In the genomic region with DNA sequence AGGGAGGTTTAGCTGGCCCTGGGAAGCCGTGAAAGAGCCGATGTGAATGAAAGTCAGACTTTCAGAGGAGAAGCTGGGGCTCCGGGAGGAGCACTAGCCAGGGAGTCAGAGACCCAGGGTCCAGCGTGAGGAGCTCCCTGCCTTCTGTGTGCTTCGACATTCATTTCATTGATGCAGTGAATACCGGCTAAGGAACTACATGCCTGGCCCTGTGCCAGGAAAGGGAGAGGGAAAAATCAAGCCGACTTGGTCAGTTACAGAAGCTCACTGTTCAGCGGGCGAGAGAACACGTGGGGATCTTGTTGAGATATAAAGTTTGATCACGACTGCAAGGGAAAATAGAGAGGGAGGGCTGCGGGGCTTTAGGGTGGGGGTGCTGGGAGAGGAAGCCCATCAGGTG, we compare ENCODE assay signal across 10 cellular contexts.
DNase-seq lines count a peak whose midpoint lies in the region; ATAC-seq lines count a peak whose summit lies in the region.
"Had no signal": no experiment of that assay in that cellular context is flagged by ENCODE, and none has a peak within 500 bp of the region (broad histone marks: within the 10 kb centered on the region; RNA-seq: fewer than 3 reads in every experiment).

No MANE protein-coding gene starts in this region.

- H3K4me1 Mint-ChIP-seq in activated naive CD8-positive, alpha-beta T cell (ENCODE audit: low read depth) = peaks cover 75% of the 10 kb centered on the region

- H3K36me3 Mint-ChIP-seq in activated naive CD8-positive, alpha-beta T cell = no peaks in the 10 kb centered on the region

- DNase-seq in DMS 273 (lab: John Stamatoyannopoulos, UW; ENCODE audit: unreplicated experiment) (peak; percentile 34), DMS 273 treated with DMSO at 0.1 percent for 48 hours (lab: John Stamatoyannopoulos, UW) (no peak), COR-L47 (lab: John Stamatoyannopoulos, UW) (peak; percentile 12), iris pigment epithelial cell (ENCODE audit: low read depth) (peak; percentile 28), 8988T (no peak), NCI-H524 (lab: John Stamatoyannopoulos, UW) (no peak)
- DNase-seq: NCI-H446 treated with DMSO at 0.1 percent for 48 hours, SHP77 treated with DMSO at 0.1 percent for 48 hours had no signal

- no peak overlapping the region for H3K4me3 Mint-ChIP-seq in activated naive CD8-positive, alpha-beta T cell

- H3K27me3 Mint-ChIP-seq in activated naive CD8-positive, alpha-beta T cell = no peaks in the 10 kb centered on the region

- no peaks in the 10 kb centered on the region for H3K9me3 Mint-ChIP-seq in activated naive CD8-positive, alpha-beta T cell (ENCODE audit: low read depth)

- peak overlapping the region; percentile 79 for H3K27ac Mint-ChIP-seq in activated naive CD8-positive, alpha-beta T cell

- ATAC-seq in HG03378 (IDR thresholded peaks at IDR 0.05; ENCODE audit: unreplicated experiment) = no peak

Comparison
In these comparisons a context has a peak if more than half of its experiments do, and no peak if none do; other contexts are left out.
1. DNase-seq: peak in DMS 273 (single experiment), COR-L47 (single experiment) and iris pigment epithelial cell (single experiment); none in DMS 273 treated with DMSO at 0.1 percent for 48 hours (single experiment), 8988T (single experiment) and NCI-H524 (0 of 2).